In the genomic region with DNA sequence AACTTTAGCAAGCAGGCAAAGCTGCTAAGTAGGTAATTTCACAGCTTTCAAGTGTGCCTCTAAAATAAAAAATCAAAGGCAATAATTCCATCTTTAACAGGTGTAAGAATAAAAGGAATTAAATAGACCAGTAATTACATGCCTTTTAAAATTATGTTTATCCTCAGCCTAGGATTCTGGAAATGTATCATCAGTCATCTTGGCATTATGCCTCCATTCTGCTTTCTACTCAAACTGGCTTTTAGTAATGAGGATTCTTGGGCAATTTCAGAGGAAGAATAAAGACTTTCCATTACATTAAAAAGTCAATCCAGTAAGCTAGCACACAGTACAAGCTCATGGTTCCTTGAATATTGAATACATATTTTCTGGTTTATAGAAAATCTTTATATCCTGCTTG, we compare ENCODE assay signal across 1 cellular context.
TF ChIP-seq lines count a peak whose summit lies in the region.

No MANE protein-coding gene starts in this region.

TF ChIP-seq in IMR-90, 13 proteins besides CTCF, POLR2A, EP300 and RAD21 (continued from another document):
- no peak for TF ChIP-seq NFE2L2 (IDR thresholded peaks at IDR 0.05; ENCODE audit: low read depth, low read length)
